ENCODE assay signal across 16 cellular contexts in genomic region chr6:95599691-95600090, GRCh38. TPM values are rescaled to one million over a fixed set of nuclear protein-coding genes. Genes with fewer than 3 reads are reported as not detected.
DNase-seq lines count a peak whose midpoint lies in the region; ATAC-seq and TF ChIP-seq lines count a peak whose summit lies in the region.
"Had no signal": no experiment of that assay in that cellular context is flagged by ENCODE, and none has a peak within 500 bp of the region (broad histone marks: within the 10 kb centered on the region; RNA-seq: fewer than 3 reads in every experiment).

No MANE protein-coding gene starts in this region.

- H3K9me3 ChIP-seq in fibroblast of lung (ENCODE audit: control insufficient read depth, insufficient read depth, low read depth, low read length), result no peaks in the 10 kb centered on the region
- no peaks in the 10 kb centered on the region for H3K9me3 ChIP-seq in suprapubic skin
- H3K9me3 ChIP-seq in esophagus muscularis mucosa, result no peaks in the 10 kb centered on the region
- H3K9me3 ChIP-seq: SJCRH30 had no signal

- TF ChIP-seq CTCF in KMS-11 (conservative IDR thresholded peaks at IDR 0.05; ENCODE audit: low read depth, low read length), result no peak
- TF ChIP-seq CTCF in fibroblast of lung (conservative IDR thresholded peaks at IDR 0.05 in 1 of 2, IDR thresholded peaks at IDR 0.05 in 1 of 2; ENCODE audit: low read depth in 1 of 2, low read length in 2 of 2), result no peak
- no peak for TF ChIP-seq CTCF in suprapubic skin (IDR thresholded peaks at IDR 0.05)
- TF ChIP-seq CTCF in esophagus muscularis mucosa (IDR thresholded peaks at IDR 0.05), result no peak

- H3K36me3 ChIP-seq in KMS-11 (ENCODE audit: insufficient read depth), result no peaks in the 10 kb centered on the region
- no peaks in the 10 kb centered on the region for H3K36me3 ChIP-seq in fibroblast of lung (ENCODE audit: control insufficient read depth, insufficient read depth, low read length)
- H3K36me3 ChIP-seq in suprapubic skin, result no peaks in the 10 kb centered on the region
- no peaks in the 10 kb centered on the region for H3K36me3 ChIP-seq in esophagus muscularis mucosa

- TF ChIP-seq EP300 in suprapubic skin (IDR thresholded peaks at IDR 0.05) (no peak), esophagus muscularis mucosa (IDR thresholded peaks at IDR 0.05) (no peak)

- TF ChIP-seq POLR2A in suprapubic skin (IDR thresholded peaks at IDR 0.05) (no peak), esophagus muscularis mucosa (IDR thresholded peaks at IDR 0.05; ENCODE audit: low read depth) (no peak)

- no peak for ATAC-seq in effector memory CD8-positive, alpha-beta T cell (replicated peaks)
- ATAC-seq: K562 had no signal

- no peaks in the 10 kb centered on the region for H3K9me3 Mint-ChIP-seq in effector memory CD8-positive, alpha-beta T cell

- no peaks in the 10 kb centered on the region for H3K4me1 Mint-ChIP-seq in effector memory CD8-positive, alpha-beta T cell (ENCODE audit: low read depth in 2 of 2)

- H3K27ac Mint-ChIP-seq in effector memory CD8-positive, alpha-beta T cell, result no peak overlapping the region

- H3K27me3 ChIP-seq in KMS-11 (ENCODE audit: insufficient read depth, low read depth) (no peaks in the 10 kb centered on the region), fibroblast of lung (ENCODE audit: control insufficient read depth, insufficient read depth, low read length) (no peaks in the 10 kb centered on the region), suprapubic skin (no peaks in the 10 kb centered on the region), esophagus muscularis mucosa (no peaks in the 10 kb centered on the region)
- H3K27me3 ChIP-seq: SJCRH30 had no signal

- no peaks in the 10 kb centered on the region for H3K27me3 Mint-ChIP-seq in effector memory CD8-positive, alpha-beta T cell

- H3K4me3 ChIP-seq in KMS-11 (IDR thresholded peaks at IDR 0.05; ENCODE audit: insufficient read depth, low read depth, low read length), result no peak overlapping the region
- peak overlapping the region in 1 of 4 experiments; percentile 9 for H3K4me3 ChIP-seq in fibroblast of lung (replicated peaks in 1 of 4; ENCODE audit: control extremely low read depth in 1 of 4, insufficient read depth in 1 of 4, low read depth in 3 of 4, low read length in 4 of 4)
- no peak overlapping the region for H3K4me3 ChIP-seq in suprapubic skin
- no peak overlapping the region for H3K4me3 ChIP-seq in esophagus muscularis mucosa
- H3K4me3 ChIP-seq: K562, SJCRH30 had no signal

- DNase-seq in NCI-H446 (lab: John Stamatoyannopoulos, UW) (peak; percentile 82 to 87), NCI-H446 treated with DMSO at 0.1 percent for 48 hours (lab: John Stamatoyannopoulos, UW) (no peak), fibroblast of lung (ENCODE audit: low read depth in 2 of 2) (no peak), suprapubic skin (ENCODE audit: low spot score in 2 of 2) (no peak), activated gamma-delta T cell treated with Interleukin-2 at 50 U/mL for 16 hours (no peak), esophagus muscularis mucosa (ENCODE audit: extremely low spot score) (no peak)
- no peak for DNase-seq in effector memory CD8-positive, alpha-beta T cell
- DNase-seq: DMS153, EL, H7, NCI-H1092, NCI-H510A treated with DMSO at 0.1 percent for 48 hours, SJCRH30, SW 1271 had no signal

- H3K27ac ChIP-seq in KMS-11 (peak overlapping the region; percentile 56), fibroblast of lung (ENCODE audit: insufficient read depth, low read length) (peak overlapping the region; percentile 58), suprapubic skin (peak overlapping the region; percentile 11), esophagus muscularis mucosa (replicated peaks in 1 of 4) (no peak overlapping the region)
- H3K27ac ChIP-seq: SJCRH30 had no signal

- intact Hi-C loops in esophagus muscularis mucosa (cut with DNase I), result no loop called here

- peaks cover 3% of the 10 kb centered on the region for H3K36me3 Mint-ChIP-seq in effector memory CD8-positive, alpha-beta T cell (ENCODE audit: insufficient read depth)

- peaks cover 37% of the 10 kb centered on the region for H3K4me1 ChIP-seq in KMS-11 (ENCODE audit: low read depth, poor library complexity, severe bottlenecking)
- H3K4me1 ChIP-seq in fibroblast of lung (ENCODE audit: control insufficient read depth, extremely low read depth, insufficient read depth, low read length), result peaks cover 2% of the 10 kb centered on the region
- H3K4me1 ChIP-seq in suprapubic skin, result peaks cover 7% of the 10 kb centered on the region
- H3K4me1 ChIP-seq in esophagus muscularis mucosa, result peaks cover 0 to 5% (median 2%) of the 10 kb centered on the region in 4 donors
- H3K4me1 ChIP-seq: SJCRH30 had no signal

- no peak overlapping the region for H3K4me3 Mint-ChIP-seq in effector memory CD8-positive, alpha-beta T cell

- no peak overlapping the region for H2AFZ ChIP-seq in KMS-11 (ENCODE audit: low read depth)
- H2AFZ ChIP-seq in fibroblast of lung (ENCODE audit: low read length), result peak overlapping the region; percentile 50

- H3K9ac ChIP-seq in KMS-11 (peak overlapping the region; percentile 11; the same call in 1 of the 2 replicates), fibroblast of lung (ENCODE audit: insufficient read depth, low read length) (no peak overlapping the region)

- H3K4me2 ChIP-seq in KMS-11 (peak overlapping the region; percentile 42), fibroblast of lung (ENCODE audit: extremely low read depth, insufficient read depth, low read length) (peak overlapping the region; percentile 72)

- H4K20me1 ChIP-seq in KMS-11 (ENCODE audit: insufficient read depth), result no peaks in the 10 kb centered on the region
- H4K20me1 ChIP-seq in fibroblast of lung (ENCODE audit: control insufficient read depth, extremely low read depth, insufficient read depth, low read length), result no peaks in the 10 kb centered on the region

- no peaks in the 10 kb centered on the region for H3K79me2 ChIP-seq in KMS-11 (ENCODE audit: insufficient read depth, low read depth)
- no peaks in the 10 kb centered on the region for H3K79me2 ChIP-seq in fibroblast of lung (ENCODE audit: control insufficient read depth, insufficient read depth, low read length)

RNA-seq across cellular contexts. Expression of gene MANEA, which starts 22.4 kb away (rescaled TPM):
- total RNA-seq in fibroblast of lung (7.7 and 10.9 TPM in 2 replicates), suprapubic skin (10 to 100 TPM in 2 of 4 donors, 1 to 10 TPM in 2; 5.9 to 11.2 (median 9.4) TPM), esophagus muscularis mucosa (1 to 10 TPM; 7.0 to 8.9 (median 7.8) TPM)
- polyA plus RNA-seq in fibroblast of lung, result 15.2 and 16.8 TPM in 2 replicates
- 7.8 and 8.7 TPM in 2 replicates for polyA plus RNA-seq in fibroblast of lung (2012)
- polyA minus RNA-seq in fibroblast of lung (ENCODE audit: low replicate concordance), result 0.27 TPM in 1 of 2 replicates, not detected in the other

Comparison
In these comparisons a context has a peak if more than half of its experiments do, and no peak if none do; other contexts are left out.
1. DNase-seq: peak in NCI-H446 (2 of 2); none in NCI-H446 treated with DMSO at 0.1 percent for 48 hours (single experiment), fibroblast of lung (0 of 2), suprapubic skin (0 of 2), effector memory CD8-positive, alpha-beta T cell (0 of 3), activated gamma-delta T cell treated with Interleukin-2 at 50 U/mL for 16 hours (single experiment) and esophagus muscularis mucosa (single experiment).
2. H3K27ac ChIP-seq: peak in KMS-11 (single experiment), fibroblast of lung (single experiment) and suprapubic skin (single experiment); none in esophagus muscularis mucosa (0 of 4).